ENCODE assay signal across 19 cellular contexts in the genomic region with DNA sequence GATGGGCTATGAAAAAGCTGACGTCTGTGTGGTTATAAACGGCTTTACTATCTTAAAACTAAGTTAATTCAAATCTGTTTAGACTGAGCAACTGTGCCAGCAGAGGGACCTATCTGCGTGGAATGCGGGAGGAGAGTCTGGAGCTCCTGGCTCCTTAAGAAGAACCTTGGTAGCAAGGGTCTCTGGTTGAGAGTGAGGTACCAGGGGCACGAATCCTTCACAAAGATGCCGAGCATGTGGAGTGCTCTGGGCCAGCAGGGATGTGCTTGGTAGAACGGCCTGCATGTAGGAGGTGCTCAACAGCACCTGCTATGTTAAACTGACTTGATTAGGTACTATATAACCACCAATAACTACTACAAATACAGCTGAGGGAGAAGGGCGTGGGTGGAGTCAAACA.
DNase-seq lines count a peak whose midpoint lies in the region; ATAC-seq and TF ChIP-seq lines count a peak whose summit lies in the region.
"Had no signal": no experiment of that assay in that cellular context is flagged by ENCODE, and none has a peak within 500 bp of the region (broad histone marks: within the 10 kb centered on the region; RNA-seq: fewer than 3 reads in every experiment).

No MANE protein-coding gene starts in this region.

- no peak overlapping the region for H3K4me3 ChIP-seq in colonic mucosa
- no peak overlapping the region for H3K4me3 ChIP-seq in mucosa of descending colon
- no peak overlapping the region for H3K4me3 ChIP-seq in tibial artery
- H3K4me3 ChIP-seq: GM12878 had no signal

- intact Hi-C loops in colonic mucosa (cut with DNase I): no loop called here
- intact Hi-C loops in mucosa of descending colon (cut with DNase I, micrococcal nuclease): no loop called here
- intact Hi-C loops in tibial artery (cut with DNase I; ENCODE audit: low total_unique reads): no loop called here

- peaks cover 22% of the 10 kb centered on the region for H3K27me3 Mint-ChIP-seq in activated naive CD4-positive, alpha-beta T cell treated with anti-CD3 and anti-CD28 coated beads, Interleukin-2, amount 10 ng/mL, durations not matched to agents 7 days and 5 days

- no peak for TF ChIP-seq CTCF in colonic mucosa (IDR thresholded peaks at IDR 0.05)
- TF ChIP-seq CTCF in mucosa of descending colon (IDR thresholded peaks at IDR 0.05): no peak
- no peak for TF ChIP-seq CTCF in tibial artery (IDR thresholded peaks at IDR 0.05)

- DNase-seq in activated naive CD4-positive, alpha-beta T cell treated with anti-CD3 and anti-CD28 coated beads, Interleukin-2, amount 10 ng/mL, durations not matched to agents 7 days and 5 days: peak; percentile 8
- DNase-seq in activated naive CD4-positive, alpha-beta T cell (lab: John Stamatoyannopoulos, UW): no peak
- peak; percentile 8 for DNase-seq in colonic mucosa
- no peak for DNase-seq in mucosa of descending colon
- DNase-seq in tibial artery: no peak
- DNase-seq in OCI-M2 (lab: John Stamatoyannopoulos, UW; ENCODE audit: unreplicated experiment): no peak
- no peak for DNase-seq in AG08395 (ENCODE audit: low spot score)
- DNase-seq: C1 segment of cervical spinal cord, GDM1, HFFc6, KBM-7, NCI-H1436, NCI-H2081, NCI-H510A treated with DMSO at 0.1 percent for 48 hours, NCI-H82, SHP77 had no signal

- H3K27me3 ChIP-seq in colonic mucosa (no peaks in the 10 kb centered on the region), tibial artery (no peaks in the 10 kb centered on the region)

- H3K4me1 Mint-ChIP-seq in activated naive CD4-positive, alpha-beta T cell treated with anti-CD3 and anti-CD28 coated beads, Interleukin-2, amount 10 ng/mL, durations not matched to agents 7 days and 5 days: peaks cover 5% of the 10 kb centered on the region

- CTCF ChIA-PET in activated naive CD4-positive, alpha-beta T cell treated with anti-CD3 and anti-CD28 coated beads, Interleukin-2, amount 10 ng/mL, durations not matched to agents 7 days and 5 days (lab: Charles Lee): interaction anchor here (1.2 kb wide), 1 partner anchor 111 kb away, joined by 3 read pairs; no protein-coding TSS in a partner anchor

- no peak overlapping the region for H3K27ac Mint-ChIP-seq in activated naive CD4-positive, alpha-beta T cell treated with anti-CD3 and anti-CD28 coated beads, Interleukin-2, amount 10 ng/mL, durations not matched to agents 7 days and 5 days
- H3K27ac Mint-ChIP-seq: HFFc6 had no signal

- H3K36me3 ChIP-seq in colonic mucosa: no peaks in the 10 kb centered on the region
- H3K36me3 ChIP-seq in mucosa of descending colon (ENCODE audit: low read depth): no peaks in the 10 kb centered on the region
- peaks cover 0 to under 1% (median 0%) of the 10 kb centered on the region in 3 donors for H3K36me3 ChIP-seq in tibial artery

- ATAC-seq in mucosa of descending colon (peak; percentile 10), HG02759 (IDR thresholded peaks at IDR 0.05; ENCODE audit: unreplicated experiment) (no peak)
- ATAC-seq: GM12878, Panc1 had no signal

- no peak overlapping the region for H3K27ac ChIP-seq in colonic mucosa
- H3K27ac ChIP-seq in tibial artery: peak overlapping the region; percentile 72 to 79

- no peak overlapping the region for H3K4me3 Mint-ChIP-seq in activated naive CD4-positive, alpha-beta T cell treated with anti-CD3 and anti-CD28 coated beads, Interleukin-2, amount 10 ng/mL, durations not matched to agents 7 days and 5 days
- H3K4me3 Mint-ChIP-seq: HFFc6 had no signal

- H3K9ac ChIP-seq in colonic mucosa (ENCODE audit: low read depth in 2 of 2, low read length in 2 of 2): no peak overlapping the region

- H3K9me3 ChIP-seq in colonic mucosa (no peaks in the 10 kb centered on the region), mucosa of descending colon (no peaks in the 10 kb centered on the region), tibial artery (no peaks in the 10 kb centered on the region)

- H3K9me3 Mint-ChIP-seq in activated naive CD4-positive, alpha-beta T cell treated with anti-CD3 and anti-CD28 coated beads, Interleukin-2, amount 10 ng/mL, durations not matched to agents 7 days and 5 days: no peaks in the 10 kb centered on the region

- H3K4me1 ChIP-seq in colonic mucosa: peaks cover 5% of the 10 kb centered on the region
- peaks cover 11% of the 10 kb centered on the region for H3K4me1 ChIP-seq in mucosa of descending colon (ENCODE audit: low read depth)
- peaks cover 0 to 39% (median 21%) of the 10 kb centered on the region in 4 donors for H3K4me1 ChIP-seq in tibial artery

- no peaks in the 10 kb centered on the region for H3K36me3 Mint-ChIP-seq in activated naive CD4-positive, alpha-beta T cell treated with anti-CD3 and anti-CD28 coated beads, Interleukin-2, amount 10 ng/mL, durations not matched to agents 7 days and 5 days

Comparison
In these comparisons a context has a peak if more than half of its experiments do, and no peak if none do; other contexts are left out.
1. DNase-seq: peak in activated naive CD4-positive, alpha-beta T cell treated with anti-CD3 and anti-CD28 coated beads, Interleukin-2, amount 10 ng/mL, durations not matched to agents 7 days and 5 days (single experiment) and colonic mucosa (single experiment); none in activated naive CD4-positive, alpha-beta T cell (0 of 4), mucosa of descending colon (0 of 3), tibial artery (0 of 2), OCI-M2 (single experiment) and AG08395 (single experiment).